Comparison of ENCODE assay signal across 17 cellular contexts in genomic region chr18:59928201-59928600, GRCh38.
"Had no signal": no experiment of that assay in that cellular context is flagged by ENCODE, and none has a peak within 500 bp of the region (broad histone marks: within the 10 kb centered on the region; RNA-seq: fewer than 3 reads in every experiment).

No MANE protein-coding gene starts in this region.

- ATAC-seq: heart left ventricle; mucosa of descending colon; naive thymus-derived CD8-positive, alpha-beta T cell; right cardiac atrium; upper lobe of right lung had no signal

- H3K9me3 Mint-ChIP-seq: naive thymus-derived CD8-positive, alpha-beta T cell; stimulated activated naive CD8-positive, alpha-beta T cell treated with anti-CD3 and anti-CD28 coated beads, Interleukin-15, Interleukin-2, amounts not matched to agents 100 ng/mL and 50 ng/mL, for 24 hours had no signal

- H3K4me1 ChIP-seq: heart left ventricle, tibial nerve, upper lobe of right lung, vagina had no signal

- H3K9me3 ChIP-seq: heart left ventricle, mucosa of descending colon, ovary, tibial nerve, upper lobe of right lung, vagina had no signal

- H3K4me3 Mint-ChIP-seq: naive thymus-derived CD8-positive, alpha-beta T cell had no signal

- H3K27me3 ChIP-seq: dorsolateral prefrontal cortex, ovary, tibial nerve, upper lobe of right lung, vagina had no signal

- H3K27ac ChIP-seq: dorsolateral prefrontal cortex, heart left ventricle, ovary, tibial nerve, upper lobe of right lung, vagina had no signal

- H3K27ac Mint-ChIP-seq: naive thymus-derived CD8-positive, alpha-beta T cell had no signal

- DNase-seq: cortex of kidney; dorsolateral prefrontal cortex; effector CD8-positive, alpha-beta T cell; heart left ventricle; hippocampal formation; mammary epithelial cell; mucosa of descending colon; naive thymus-derived CD8-positive, alpha-beta T cell; ovary; right cardiac atrium; small intestine; stimulated activated CD4-positive, alpha-beta T cell treated with anti-CD3 and anti-CD28 coated beads, Interleukin-2, amount 100 ng/mL, for 48 hours; upper lobe of right lung had no signal

- FAIRE-seq: frontal cortex, small intestine had no signal

- H3K4me3 ChIP-seq: dorsolateral prefrontal cortex, heart left ventricle, mucosa of descending colon, ovary, tibial nerve, upper lobe of right lung, vagina had no signal

- H3K36me3 ChIP-seq: heart left ventricle, ovary, tibial nerve, upper lobe of right lung, vagina had no signal

- H3K36me3 Mint-ChIP-seq: naive thymus-derived CD8-positive, alpha-beta T cell had no signal
